ENCODE assay signal across 9 cellular contexts in the genomic region with DNA sequence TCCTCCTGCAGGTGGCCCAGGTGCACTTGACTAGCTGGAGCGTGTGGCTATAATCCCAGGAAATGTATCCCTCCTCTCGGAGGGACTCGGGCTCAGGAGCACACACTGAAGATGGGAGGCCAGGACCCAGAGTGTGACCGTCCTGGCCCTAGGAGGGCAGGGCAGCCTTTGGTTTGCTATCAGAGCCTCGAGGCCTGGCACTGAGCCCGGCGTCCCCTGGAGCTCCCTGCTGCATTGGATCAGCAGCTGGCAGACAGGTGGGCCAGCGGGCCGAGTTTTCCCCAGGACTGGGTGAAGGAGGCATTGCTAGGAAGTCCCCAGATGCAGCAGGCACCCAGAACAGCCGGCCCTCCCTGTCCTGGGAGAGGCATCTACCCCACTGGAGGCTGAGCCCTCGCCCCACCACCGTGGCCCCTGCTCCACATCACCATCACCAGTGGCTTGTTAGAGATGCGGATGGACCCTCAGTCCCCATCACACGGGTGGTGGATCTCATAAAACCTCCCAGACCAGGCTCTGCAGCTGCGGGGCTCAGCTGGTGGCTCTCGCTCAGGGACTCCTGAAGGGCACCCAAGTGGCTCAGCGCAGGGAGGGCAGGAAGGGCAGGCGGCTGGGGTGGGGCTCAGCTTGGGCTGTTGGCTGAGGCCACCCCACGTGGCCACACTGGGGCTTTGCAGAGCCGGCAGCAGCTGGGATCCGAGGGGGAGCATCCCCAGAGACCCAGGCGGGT. TPM values are rescaled to one million over a fixed set of nuclear protein-coding genes. Genes with fewer than 3 reads are reported as not detected.
DNase-seq lines count a peak whose midpoint lies in the region; ATAC-seq and TF ChIP-seq lines count a peak whose summit lies in the region.
"Had no signal": no experiment of that assay in that cellular context is flagged by ENCODE, and none has a peak within 500 bp of the region (broad histone marks: within the 10 kb centered on the region; RNA-seq: fewer than 3 reads in every experiment).

No MANE protein-coding gene starts in this region.

- H4K5ac ChIP-seq in IMR-90 (ENCODE audit: low read depth, low read length): no peak overlapping the region

- H3K4me3 Mint-ChIP-seq in WTC11: no peak overlapping the region
- H3K4me3 Mint-ChIP-seq: activated CD8-positive, alpha-beta T cell treated with anti-CD3 and anti-CD28 coated beads for 36 hours had no signal

- no peak for DNase-seq in IMR-90
- peak; percentile 43 for DNase-seq in lower lobe of right lung
- DNase-seq in suprapubic skin (ENCODE audit: low spot score in 2 of 2): peak in 1 of 2 donors; percentile 66
- no peak for DNase-seq in hypothalamus (lab: John Stamatoyannopoulos, UW)
- no peak for DNase-seq in NCI-H187 (lab: John Stamatoyannopoulos, UW)
- DNase-seq in WTC11 (ENCODE audit: low spot score): no peak
- no peak for DNase-seq in GDM1 (lab: John Stamatoyannopoulos, UW)
- DNase-seq: activated CD8-positive, alpha-beta T cell treated with anti-CD3 and anti-CD28 coated beads for 36 hours had no signal

- no peak for TF ChIP-seq CTCF in IMR-90 (conservative IDR thresholded peaks at IDR 0.05; ENCODE audit: low read depth, low read length)
- no peak for TF ChIP-seq CTCF in lower lobe of right lung (IDR thresholded peaks at IDR 0.05)
- TF ChIP-seq CTCF in suprapubic skin (IDR thresholded peaks at IDR 0.05): no peak
- no peak for TF ChIP-seq CTCF in WTC11 (IDR thresholded peaks at IDR 0.05)

- no peak overlapping the region for H3K4me3 ChIP-seq in IMR-90 (ENCODE audit: insufficient read depth, low read depth, low read length)
- no peak overlapping the region for H3K4me3 ChIP-seq in lower lobe of right lung
- H3K4me3 ChIP-seq in suprapubic skin: no peak overlapping the region

- H4K20me1 ChIP-seq in IMR-90 (ENCODE audit: insufficient read depth, low read length): no peaks in the 10 kb centered on the region; the same call in 1 of the 2 replicates

- H4K91ac ChIP-seq in IMR-90 (ENCODE audit: insufficient read depth, low read depth, low read length): peak overlapping the region; percentile 63

- POLR2A ChIA-PET in IMR-90 (lab: Charles Lee; ENCODE audit: unreplicated experiment) (no interaction called here), WTC11 (lab: Charles Lee) (interaction anchor here (0.7 to 1.0 kb wide), 2 partner anchors 39 to 78 kb away, joined by 3 read pairs; no protein-coding TSS in a partner anchor)

- H2AFZ ChIP-seq in IMR-90 (replicated peaks; ENCODE audit: low read length, poor library complexity): no peak overlapping the region

- peak overlapping the region; percentile 63; the same call in 1 of the 3 replicates for H2BK15ac ChIP-seq in IMR-90 (ENCODE audit: low read depth, low read length)

- H3K36me3 ChIP-seq in IMR-90 (ENCODE audit: control insufficient read depth, insufficient read depth, low read length) (no peaks in the 10 kb centered on the region), lower lobe of right lung (no peaks in the 10 kb centered on the region), suprapubic skin (no peaks in the 10 kb centered on the region)

- peak overlapping the region; percentile 89 for H2AK5ac ChIP-seq in IMR-90 (ENCODE audit: low read depth, low read length)

- H3K4me1 ChIP-seq in IMR-90 (ENCODE audit: control insufficient read depth, insufficient read depth, low read length) (peaks cover 41% of the 10 kb centered on the region), lower lobe of right lung (peaks cover 57% of the 10 kb centered on the region), suprapubic skin (peaks cover 49% of the 10 kb centered on the region)

- no peak overlapping the region for H3K27ac ChIP-seq in IMR-90 (ENCODE audit: insufficient read depth, low read length)
- H3K27ac ChIP-seq in angular gyrus (ENCODE audit: low read depth, low read length): peak overlapping the region; percentile 20
- H3K27ac ChIP-seq in lower lobe of right lung: peak overlapping the region; percentile 86
- peak overlapping the region; percentile 63 for H3K27ac ChIP-seq in suprapubic skin

- ATAC-seq in IMR-90 (ENCODE audit: low read depth) (no peak), lower lobe of right lung (no peak), WTC11 (no peak)
- ATAC-seq: activated CD8-positive, alpha-beta T cell treated with anti-CD3 and anti-CD28 coated beads for 36 hours had no signal

- no peak overlapping the region for H2BK5ac ChIP-seq in IMR-90 (ENCODE audit: low read depth, low read length, poor library complexity, severe bottlenecking)

- peak overlapping the region in 1 of 2 experiments; percentile 39; a peak in 2 of 4 replicates for H4K8ac ChIP-seq in IMR-90 (ENCODE audit: low read depth in 2 of 2, low read length in 2 of 2)

- TF ChIP-seq RAD21 in IMR-90 (IDR thresholded peaks at IDR 0.05; ENCODE audit: low read length): no peak

- WGBS in IMR-90 (ENCODE audit: extremely low coverage in 2 of 2, insufficient read length in 1 of 2), 2 experiments: 89% methylated on average over 7 of the region's 22 CpGs; no CpG with 5 or more reads in 1 of the 2 experiments
- 43% methylated on average over 14 of the region's 22 CpGs for WGBS in suprapubic skin

- H3K4ac ChIP-seq in IMR-90 (ENCODE audit: low read depth, low read length): peak overlapping the region; percentile 55

- CTCF ChIA-PET in IMR-90 (lab: Yijun Ruan, JAX): interaction anchor here (0.5 kb wide), 1 partner anchor 114 kb away, joined by 3 read pairs; no protein-coding TSS in a partner anchor
- CTCF ChIA-PET in WTC11 (lab: Charles Lee): interaction anchor here (1.4 to 1.8 kb wide), 3 partner anchors 11 to 119 kb away, joined by 3 to 18 read pairs (median 6); no protein-coding TSS in a partner anchor

- intact Hi-C loops in IMR-90 (cut with micrococcal nuclease): no loop called here
- intact Hi-C loops in lower lobe of right lung (cut with DNase I): no loop called here

- no peaks in the 10 kb centered on the region; the same call in 1 of the 2 replicates for H3K27me3 Mint-ChIP-seq in WTC11 (ENCODE audit: low read depth)
- H3K27me3 Mint-ChIP-seq: activated CD8-positive, alpha-beta T cell treated with anti-CD3 and anti-CD28 coated beads for 36 hours had no signal

- H2BK120ac ChIP-seq in IMR-90 (ENCODE audit: low read depth, low read length): peak overlapping the region; percentile 99

- H2BK20ac ChIP-seq in IMR-90 (ENCODE audit: low read depth, low read length): peak overlapping the region; percentile 67; the same call in 1 of the 2 replicates

- no peak overlapping the region for H3K27ac Mint-ChIP-seq in WTC11
- H3K27ac Mint-ChIP-seq: activated CD8-positive, alpha-beta T cell treated with anti-CD3 and anti-CD28 coated beads for 36 hours had no signal

- TF ChIP-seq EP300 in suprapubic skin (IDR thresholded peaks at IDR 0.05): no peak

- H3K9ac ChIP-seq in IMR-90 (ENCODE audit: low read depth, low read length): no peak overlapping the region

- no peak overlapping the region for H3K4me2 ChIP-seq in IMR-90 (ENCODE audit: low read depth, low read length)

- H3K9me3 Mint-ChIP-seq in WTC11: no peaks in the 10 kb centered on the region
- H3K9me3 Mint-ChIP-seq: activated CD8-positive, alpha-beta T cell treated with anti-CD3 and anti-CD28 coated beads for 36 hours had no signal

- peak overlapping the region; percentile 15 for H2AK9ac ChIP-seq in IMR-90 (replicated peaks; ENCODE audit: low read depth, low read length, poor library complexity)

- H3K4me1 Mint-ChIP-seq in WTC11: peaks cover 11% of the 10 kb centered on the region

- TF ChIP-seq POLR2A in IMR-90 (IDR thresholded peaks at IDR 0.05; ENCODE audit: low read depth, low read length) (0 out of 2 replicates have a peak, but pooled peaks have one; percentile 12), suprapubic skin (IDR thresholded peaks at IDR 0.05) (no peak)

- in situ Hi-C loops in IMR-90 (cut with MboI; ENCODE audit: low sequenced_read_pairs): loop anchor here (10.0 kb wide), 1 partner anchor 64 kb away; no protein-coding TSS in a partner anchor

- BruUV-seq in IMR-90 (replicated peaks; lab: Mats Ljungman, UMichigan): no TSS peak

- no peaks in the 10 kb centered on the region for H3K27me3 ChIP-seq in IMR-90 (ENCODE audit: control insufficient read depth, insufficient read depth, low read length)
- no peaks in the 10 kb centered on the region for H3K27me3 ChIP-seq in lower lobe of right lung (ENCODE audit: low read depth)
- H3K27me3 ChIP-seq in suprapubic skin: peaks cover 6% of the 10 kb centered on the region

- H3K79me1 ChIP-seq in IMR-90 (ENCODE audit: low read depth in 1 of 2, low read length in 2 of 2): peaks cover 0 to 10% of the 10 kb centered on the region in 2 experiments; a peak in 2 of 4 replicates

- no peak overlapping the region; the same call in 1 of the 2 replicates for H3K23ac ChIP-seq in IMR-90 (ENCODE audit: low read depth, low read length)

- dilution Hi-C loops in IMR-90 (cut with HindIII; ENCODE audit: low sequenced_read_pairs, unreplicated experiment): no loop called here

- no peaks in the 10 kb centered on the region for H3K9me3 ChIP-seq in IMR-90 (ENCODE audit: control insufficient read depth, insufficient read depth, low read length)
- no peaks in the 10 kb centered on the region for H3K9me3 ChIP-seq in lower lobe of right lung
- no peaks in the 10 kb centered on the region for H3K9me3 ChIP-seq in suprapubic skin

- H3K9me1 ChIP-seq in IMR-90 (ENCODE audit: insufficient read depth, low read length): peaks cover 22% of the 10 kb centered on the region

- no peaks in the 10 kb centered on the region; the same call in 1 of the 2 replicates for H3K36me3 Mint-ChIP-seq in WTC11

- no peak overlapping the region for H3K18ac ChIP-seq in IMR-90 (ENCODE audit: low read depth, low read length)

- H3K14ac ChIP-seq in IMR-90 (replicated peaks; ENCODE audit: low read depth, low read length): peak overlapping the region; percentile 64; the same call in 1 of the 2 replicates

- H3K56ac ChIP-seq in IMR-90 (ENCODE audit: extremely low read depth, insufficient read depth, low read length): no peak overlapping the region

TF ChIP-seq in IMR-90, 13 proteins besides CTCF, POLR2A, EP300 and RAD21 (continues in another document):
- no peak for TF ChIP-seq MXI1 (IDR thresholded peaks at IDR 0.05; ENCODE audit: borderline replicate concordance, low read depth, low read length)
- no peak for TF ChIP-seq SMC3 (IDR thresholded peaks at IDR 0.05; ENCODE audit: low read depth, low read length)
- TF ChIP-seq BHLHE40 (IDR thresholded peaks at IDR 0.05; ENCODE audit: low read depth, low read length): no peak
- TF ChIP-seq CHD1 (IDR thresholded peaks at IDR 0.05; ENCODE audit: low read depth, low read length): no peak

TF ChIP-seq in WTC11, 78 proteins besides CTCF, POLR2A, EP300 and RAD21 (continues in another document):
- TF ChIP-seq OVOL2 (CRISPR knock-in tag; IDR thresholded peaks at IDR 0.05; ENCODE audit: borderline replicate concordance): no peak
- TF ChIP-seq GTF2I (CRISPR knock-in tag; conservative IDR thresholded peaks at IDR 0.05): no peak
- no peak for TF ChIP-seq NR2C2 (CRISPR knock-in tag; IDR thresholded peaks at IDR 0.05)
- TF ChIP-seq ELF4 (CRISPR knock-in tag; IDR thresholded peaks at IDR 0.05; ENCODE audit: low read depth): no peak
- no peak for TF ChIP-seq ETV6 (CRISPR knock-in tag; IDR thresholded peaks at IDR 0.05)

RNA-seq across cellular contexts. Expression of a gene that starts 32.7 kb away (rescaled TPM):
- total RNA-seq in IMR-90 (2012; rRNA removed) (18.8 and 23.9 TPM in 2 replicates), lower lobe of right lung (29.1 TPM), suprapubic skin (10 to 100 TPM; 10.7 to 46.9 (median 20.0) TPM), WTC11 (2021) (37.1 to 41.4 TPM (median 39.7 TPM) in 3 replicates)
- 58.5 and 59.3 TPM in 2 replicates for polyA plus RNA-seq in IMR-90 (2012; rRNA removed)
- polyA plus RNA-seq in IMR-90 (2012; cell fraction: cytosol; rRNA removed): 46.5 and 53.6 TPM in 2 replicates
- 236 and 251 TPM in 2 replicates for polyA plus RNA-seq in IMR-90 (2012; cell fraction: nucleus; rRNA removed; ENCODE audit: low replicate concordance)
